In genomic region chr17:31345191-31345747, GRCh38 we compare ENCODE assay signal across 7 cellular contexts. TPM values are rescaled to one million over a fixed set of nuclear protein-coding genes. Genes with fewer than 3 reads are reported as not detected.
"Had no signal": no experiment of that assay in that cellular context is flagged by ENCODE, and none has a peak within 500 bp of the region (broad histone marks: within the 10 kb centered on the region; RNA-seq: fewer than 3 reads in every experiment).

No MANE protein-coding gene starts in this region.

RNA-seq across cellular contexts. Expression of gene EVI2A, which starts 23.8 kb away (rescaled TPM):
- total RNA-seq: neural crest cell had no signal

RNA-seq across cellular contexts. Expression of gene EVI2B, which starts 31.4 kb away (rescaled TPM):
- total RNA-seq: neural crest cell had no signal

RNA-seq across cellular contexts. Expression of gene OMG, which starts 48.2 kb away (rescaled TPM):
- total RNA-seq: neural crest cell, prostate gland, tibial nerve, vagina had no signal
- polyA plus RNA-seq: keratinocyte; mammary epithelial cell; naive thymus-derived CD8-positive, alpha-beta T cell had no signal
